ENCODE assay signal across 15 cellular contexts in the genomic region with DNA sequence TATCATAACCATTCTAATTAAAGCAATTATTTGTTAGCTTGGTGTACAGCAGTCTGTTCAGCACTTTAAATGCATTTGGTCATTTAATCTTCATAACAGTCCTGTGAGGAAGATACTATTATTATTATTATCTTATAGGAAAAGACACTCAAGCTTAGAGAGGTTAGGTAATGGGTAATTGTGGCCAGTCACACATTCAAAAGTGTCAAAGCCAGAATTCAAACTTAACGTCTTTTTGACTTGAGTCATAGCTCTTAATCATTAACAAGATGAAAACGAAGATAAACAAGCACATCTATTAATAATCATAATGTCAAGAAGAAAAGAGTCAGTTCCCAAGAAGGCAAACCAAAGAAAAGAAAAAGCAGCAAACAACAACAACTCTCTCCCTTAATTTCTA.
DNase-seq lines count a peak whose midpoint lies in the region; ATAC-seq, FAIRE-seq and TF ChIP-seq lines count a peak whose summit lies in the region.
"Had no signal": no experiment of that assay in that cellular context is flagged by ENCODE, and none has a peak within 500 bp of the region (broad histone marks: within the 10 kb centered on the region; RNA-seq: fewer than 3 reads in every experiment).

No MANE protein-coding gene starts in this region.

- H3K79me2 ChIP-seq in GM12878 (ENCODE audit: control insufficient read depth, insufficient read depth, low read length) = no peaks in the 10 kb centered on the region

- peak; percentile 26 to 30; a peak in 1 of 4 replicates for TF ChIP-seq EP300 in GM12878 (IDR thresholded peaks at IDR 0.05; ENCODE audit: borderline replicate concordance in 1 of 2, control insufficient read depth in 1 of 2, low read depth in 2 of 2, low read length in 2 of 2)

- POLR2A ChIA-PET in GM12878 (lab: Charles Lee) = no interaction called here

- no peak for FAIRE-seq in GM12878 (lab: Jason Lieb, UNC)

- H4K20me1 ChIP-seq in GM12878 (ENCODE audit: control insufficient read depth, insufficient read depth) = no peaks in the 10 kb centered on the region

- CTCF ChIA-PET in GM12878 (lab: Yijun Ruan, JAX) = interaction anchor here (0.6 kb wide), 2 partner anchors 98 to 587 kb away, joined by 3 to 4 read pairs; no protein-coding TSS in a partner anchor

- H3K4me2 ChIP-seq in GM12878 (ENCODE audit: control insufficient read depth, insufficient read depth) = no peak overlapping the region

- H3K27me3 ChIP-seq in GM12878 (replicated peaks in 1 of 2; ENCODE audit: control insufficient read depth in 2 of 2, insufficient read depth in 2 of 2, low read length in 1 of 2) = no peaks in the 10 kb centered on the region

- intact Hi-C loops in GM12878 (cut with micrococcal nuclease; ENCODE audit: unreplicated experiment) = no loop called here
- intact Hi-C loops in natural killer cell (cut with micrococcal nuclease) = no loop called here

- no peak overlapping the region for H3K4me3 ChIP-seq in GM12878

- H3K9me3 ChIP-seq in GM12878 (replicated peaks; ENCODE audit: control insufficient read depth, insufficient read depth, low read length) = no peaks in the 10 kb centered on the region

- TF ChIP-seq POLR2A in GM12878 (IDR thresholded peaks at IDR 0.05; ENCODE audit: low read depth, low read length) = no peak

- no peak overlapping the region for H2AFZ ChIP-seq in GM12878 (ENCODE audit: control insufficient read depth, low read depth, low read length)

- H3K4me3 Mint-ChIP-seq in natural killer cell = no peak overlapping the region

- DNase-seq in GM12878 (ENCODE audit: low read depth, low spot score) (no peak), natural killer cell (no peak), NCI-H2081 treated with DMSO at 0.1 percent for 48 hours (lab: John Stamatoyannopoulos, UW) (no peak), NAMALWA (ENCODE audit: low spot score) (no peak), CD1c-positive myeloid dendritic cell (ENCODE audit: extremely low spot score) (no peak)
- DNase-seq: KBM-7, NCI-H1092 treated with DMSO at 0.1 percent for 48 hours, NCI-H1694 treated with DMSO at 0.1 percent for 48 hours, NCI-H82, Right ventricle myocardium superior had no signal

- no peaks in the 10 kb centered on the region for H3K4me1 ChIP-seq in GM12878 (ENCODE audit: control insufficient read depth, insufficient read depth, low read length)

- H3K9me3 Mint-ChIP-seq in natural killer cell = no peaks in the 10 kb centered on the region

- TF ChIP-seq RAD21 in GM12878 (IDR thresholded peaks at IDR 0.05; ENCODE audit: insufficient read depth, low read depth, low read length) = no peak

- ATAC-seq in GM18861 (IDR thresholded peaks at IDR 0.05; ENCODE audit: unreplicated experiment) = peak; percentile 48
- peak; percentile 63 for ATAC-seq in HG02938 (IDR thresholded peaks at IDR 0.05; ENCODE audit: unreplicated experiment)
- peak; percentile 67 for ATAC-seq in GM12878
- peak; percentile 44 to 68 (median 65) for ATAC-seq in natural killer cell
- ATAC-seq in HG02759 (IDR thresholded peaks at IDR 0.05; ENCODE audit: unreplicated experiment) = no peak
- ATAC-seq: Panc1, SK-N-SH treated with all-trans-retinoic acid at 6 μM for 48 hours had no signal

- no peak overlapping the region for H3K27ac Mint-ChIP-seq in natural killer cell

- H3K27ac ChIP-seq in GM12878 (ENCODE audit: control insufficient read depth, insufficient read depth) = no peak overlapping the region

- no peak for TF ChIP-seq CTCF in GM12878 (IDR thresholded peaks at IDR 0.05 in 2 of 3, conservative IDR thresholded peaks at IDR 0.05 in 1 of 3; ENCODE audit: control insufficient read depth in 2 of 3, extremely low read depth in 1 of 3, insufficient read depth in 1 of 3, low read depth in 3 of 3, low read length in 3 of 3)
- no peak for TF ChIP-seq CTCF in natural killer cell (IDR thresholded peaks at IDR 0.05)

- H3K36me3 ChIP-seq in GM12878 (ENCODE audit: control insufficient read depth in 2 of 2, insufficient read depth in 2 of 2, low read length in 1 of 2) = no peaks in the 10 kb centered on the region

- SMC1A ChIA-PET in GM12878 (lab: Charles Lee; ENCODE audit: uncharacterized antibody, unreplicated experiment) = no interaction called here

- H3K36me3 Mint-ChIP-seq in natural killer cell = peaks cover 45% of the 10 kb centered on the region

- BruUV-seq in GM12878 (replicated peaks; lab: Mats Ljungman, UMichigan) = no TSS peak

- RAD21 ChIA-PET in GM12878 (lab: Charles Lee; ENCODE audit: unreplicated experiment) = no interaction called here

- peaks cover 28 to 33% of the 10 kb centered on the region in 2 donors for H3K4me1 Mint-ChIP-seq in natural killer cell

- no peak overlapping the region for H3K9ac ChIP-seq in GM12878 (ENCODE audit: control insufficient read depth, insufficient read depth, low read length)

- 2% methylated on average over 2 of the region's 2 CpGs for WGBS in GM12878 (ENCODE audit: insufficient coverage, insufficient replicate concordance, low lambda C conversion rate, missing lambda C conversion rate)

- in situ Hi-C loops in GM12878 (cut with MboI) = no loop called here

- H3K27me3 Mint-ChIP-seq in natural killer cell (ENCODE audit: low read depth in 2 of 2) = no peaks in the 10 kb centered on the region

TF ChIP-seq in GM12878, 131 proteins besides CTCF, POLR2A, EP300 and RAD21 (continues in another document):
- no peak for TF ChIP-seq RCOR1 (conservative IDR thresholded peaks at IDR 0.05; ENCODE audit: low read depth, low read length)
- TF ChIP-seq YY1 (IDR thresholded peaks at IDR 0.05; ENCODE audit: low read depth, low read length) = no peak
- TF ChIP-seq MTA2 (IDR thresholded peaks at IDR 0.05; ENCODE audit: low read depth) = peak; percentile 75
- TF ChIP-seq, protein P1, sequence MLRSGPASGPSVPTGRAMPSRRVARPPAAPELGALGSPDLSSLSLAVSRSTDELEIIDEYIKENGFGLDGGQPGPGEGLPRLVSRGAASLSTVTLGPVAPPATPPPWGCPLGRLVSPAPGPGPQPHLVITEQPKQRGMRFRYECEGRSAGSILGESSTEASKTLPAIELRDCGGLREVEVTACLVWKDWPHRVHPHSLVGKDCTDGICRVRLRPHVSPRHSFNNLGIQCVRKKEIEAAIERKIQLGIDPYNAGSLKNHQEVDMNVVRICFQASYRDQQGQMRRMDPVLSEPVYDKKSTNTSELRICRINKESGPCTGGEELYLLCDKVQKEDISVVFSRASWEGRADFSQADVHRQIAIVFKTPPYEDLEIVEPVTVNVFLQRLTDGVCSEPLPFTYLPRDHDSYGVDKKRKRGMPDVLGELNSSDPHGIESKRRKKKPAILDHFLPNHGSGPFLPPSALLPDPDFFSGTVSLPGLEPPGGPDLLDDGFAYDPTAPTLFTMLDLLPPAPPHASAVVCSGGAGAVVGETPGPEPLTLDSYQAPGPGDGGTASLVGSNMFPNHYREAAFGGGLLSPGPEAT (IDR thresholded peaks at IDR 0.05; ENCODE audit: low read depth) = no peak
- TF ChIP-seq MEF2B (IDR thresholded peaks at IDR 0.05; ENCODE audit: partially characterized antibody, poor library complexity, severe bottlenecking) = peak; percentile 33
- TF ChIP-seq, protein P2, sequence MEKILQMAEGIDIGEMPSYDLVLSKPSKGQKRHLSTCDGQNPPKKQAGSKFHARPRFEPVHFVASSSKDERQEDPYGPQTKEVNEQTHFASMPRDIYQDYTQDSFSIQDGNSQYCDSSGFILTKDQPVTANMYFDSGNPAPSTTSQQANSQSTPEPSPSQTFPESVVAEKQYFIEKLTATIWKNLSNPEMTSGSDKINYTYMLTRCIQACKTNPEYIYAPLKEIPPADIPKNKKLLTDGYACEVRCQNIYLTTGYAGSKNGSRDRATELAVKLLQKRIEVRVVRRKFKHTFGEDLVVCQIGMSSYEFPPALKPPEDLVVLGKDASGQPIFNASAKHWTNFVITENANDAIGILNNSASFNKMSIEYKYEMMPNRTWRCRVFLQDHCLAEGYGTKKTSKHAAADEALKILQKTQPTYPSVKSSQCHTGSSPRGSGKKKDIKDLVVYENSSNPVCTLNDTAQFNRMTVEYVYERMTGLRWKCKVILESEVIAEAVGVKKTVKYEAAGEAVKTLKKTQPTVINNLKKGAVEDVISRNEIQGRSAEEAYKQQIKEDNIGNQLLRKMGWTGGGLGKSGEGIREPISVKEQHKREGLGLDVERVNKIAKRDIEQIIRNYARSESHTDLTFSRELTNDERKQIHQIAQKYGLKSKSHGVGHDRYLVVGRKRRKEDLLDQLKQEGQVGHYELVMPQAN (conservative IDR thresholded peaks at IDR 0.05) = no peak
- no peak for TF ChIP-seq CHD4 (IDR thresholded peaks at IDR 0.05)
- TF ChIP-seq BMI1 (IDR thresholded peaks at IDR 0.05; ENCODE audit: borderline replicate concordance) = peak; percentile 17; the same call in 1 of the 2 replicates
- TF ChIP-seq, protein P3, sequence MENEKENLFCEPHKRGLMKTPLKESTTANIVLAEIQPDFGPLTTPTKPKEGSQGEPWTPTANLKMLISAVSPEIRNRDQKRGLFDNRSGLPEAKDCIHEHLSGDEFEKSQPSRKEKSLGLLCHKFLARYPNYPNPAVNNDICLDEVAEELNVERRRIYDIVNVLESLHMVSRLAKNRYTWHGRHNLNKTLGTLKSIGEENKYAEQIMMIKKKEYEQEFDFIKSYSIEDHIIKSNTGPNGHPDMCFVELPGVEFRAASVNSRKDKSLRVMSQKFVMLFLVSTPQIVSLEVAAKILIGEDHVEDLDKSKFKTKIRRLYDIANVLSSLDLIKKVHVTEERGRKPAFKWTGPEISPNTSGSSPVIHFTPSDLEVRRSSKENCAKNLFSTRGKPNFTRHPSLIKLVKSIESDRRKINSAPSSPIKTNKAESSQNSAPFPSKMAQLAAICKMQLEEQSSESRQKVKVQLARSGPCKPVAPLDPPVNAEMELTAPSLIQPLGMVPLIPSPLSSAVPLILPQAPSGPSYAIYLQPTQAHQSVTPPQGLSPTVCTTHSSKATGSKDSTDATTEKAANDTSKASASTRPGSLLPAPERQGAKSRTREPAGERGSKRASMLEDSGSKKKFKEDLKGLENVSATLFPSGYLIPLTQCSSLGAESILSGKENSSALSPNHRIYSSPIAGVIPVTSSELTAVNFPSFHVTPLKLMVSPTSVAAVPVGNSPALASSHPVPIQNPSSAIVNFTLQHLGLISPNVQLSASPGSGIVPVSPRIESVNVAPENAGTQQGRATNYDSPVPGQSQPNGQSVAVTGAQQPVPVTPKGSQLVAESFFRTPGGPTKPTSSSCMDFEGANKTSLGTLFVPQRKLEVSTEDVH (IDR thresholded peaks at IDR 0.05; ENCODE audit: low read depth, partially characterized antibody) = no peak
- no peak for TF ChIP-seq NBN (IDR thresholded peaks at IDR 0.05)
- no peak for TF ChIP-seq SREBF1 (IDR thresholded peaks at IDR 0.05; ENCODE audit: low read length)
- TF ChIP-seq PML (IDR thresholded peaks at IDR 0.05; ENCODE audit: low read length) = no peak
- no peak for TF ChIP-seq NR2F1 (conservative IDR thresholded peaks at IDR 0.05)
- TF ChIP-seq TCF7 (IDR thresholded peaks at IDR 0.05; ENCODE audit: borderline replicate concordance) = no peak
- no peak for TF ChIP-seq CHD2 (IDR thresholded peaks at IDR 0.05; ENCODE audit: borderline replicate concordance, low read depth, low read length)
